Comparison of ENCODE assay signal across 25 cellular contexts in genomic region chr14:34501997-34502396, GRCh38. TPM values are rescaled to one million over a fixed set of nuclear protein-coding genes. Genes with fewer than 3 reads are reported as not detected.
DNase-seq lines count a peak whose midpoint lies in the region; ATAC-seq, FAIRE-seq and TF ChIP-seq lines count a peak whose summit lies in the region.
"Had no signal": no experiment of that assay in that cellular context is flagged by ENCODE, and none has a peak within 500 bp of the region (broad histone marks: within the 10 kb centered on the region; RNA-seq: fewer than 3 reads in every experiment).

No MANE protein-coding gene starts in this region.

- no peak for TF ChIP-seq EP300 in A549 (IDR thresholded peaks at IDR 0.05)

- FAIRE-seq in A549 (lab: Jason Lieb, UNC) (no peak), bronchial epithelial cell (lab: Jason Lieb, UNC) (no peak), D721Med (lab: Jason Lieb, UNC) (no peak)
- FAIRE-seq: GM12878 had no signal

- peak overlapping the region; percentile 46 to 69; a peak in 4 of 6 replicates for H3K27ac ChIP-seq in A549
- H3K27ac ChIP-seq: epithelial cell of prostate, gastroesophageal sphincter, HL-60, prostate gland, VCaP had no signal

- CTCF ChIA-PET in A549 (lab: Yijun Ruan, JAX) = interaction anchor here (0.5 to 4.0 kb wide), 6 partner anchors 74 to 1224 kb away, joined by 3 to 28 read pairs (median 4); no protein-coding TSS in a partner anchor

- intact Hi-C loops in posterior cingulate gyrus (cut with DNase I) = no loop called here

- H3K27me3 ChIP-seq in bronchial epithelial cell (ENCODE audit: control insufficient read depth, insufficient read depth, low read length) = no peaks in the 10 kb centered on the region
- H3K27me3 ChIP-seq: gastroesophageal sphincter had no signal

- H3K4me3 ChIP-seq in A549 (no peak overlapping the region), bronchial epithelial cell (ENCODE audit: low read depth, low read length) (no peak overlapping the region)
- H3K4me3 ChIP-seq: gastroesophageal sphincter, GM12878, prostate gland had no signal

- POLR2A ChIA-PET in A549 (lab: Yijun Ruan, JAX) = no interaction called here

- H3K4me2 ChIP-seq in A549 = peak overlapping the region; percentile 41

- H3K36me3 ChIP-seq in bronchial epithelial cell (ENCODE audit: control insufficient read depth, insufficient read depth, low read length) = no peaks in the 10 kb centered on the region
- H3K36me3 ChIP-seq: gastroesophageal sphincter, prostate gland had no signal

- ATAC-seq in A549 = no peak
- no peak for ATAC-seq in GM18867 (IDR thresholded peaks at IDR 0.05; ENCODE audit: unreplicated experiment)
- ATAC-seq: activated CD8-positive, alpha-beta memory T cell treated with anti-CD3 and anti-CD28 coated beads, Interleukin-2, amount 10 ng/mL, durations not matched to agents 7 days and 5 days; activated T-cell treated with anti-CD3 and anti-CD28 coated beads, Interleukin-2, amount 50 U/mL, for 72 hours; CD8-positive, alpha-beta T cell; gastroesophageal sphincter; GM12878 had no signal

- DNase-seq in A549 (ENCODE audit: low read depth in 1 of 2, low spot score in 1 of 2) = no peak
- peak; percentile 45 for DNase-seq in HS-27A (ENCODE audit: low read depth)
- DNase-seq in bronchial epithelial cell (ENCODE audit: low read depth) = peak; percentile 12
- peak; percentile 20 for DNase-seq in hepatic stellate cell (ENCODE audit: low spot score)
- DNase-seq in posterior cingulate gyrus = no peak
- DNase-seq in D721Med (ENCODE audit: insufficient read length, low spot score) = no peak
- DNase-seq in NCI-H1048 (lab: John Stamatoyannopoulos, UW) = no peak
- DNase-seq: activated CD4-positive, alpha-beta T cell treated with anti-CD3 and anti-CD28 coated beads, Interleukin-2, amount 10 ng/mL, durations not matched to agents 24 days and 14 days; activated CD8-positive, alpha-beta memory T cell treated with anti-CD3 and anti-CD28 coated beads, Interleukin-2, amount 10 ng/mL, durations not matched to agents 7 days and 5 days; activated naive CD4-positive, alpha-beta T cell treated with Interleukin-2 at 50 U/mL for 16 hours; activated T-cell treated with anti-CD3 and anti-CD28 coated beads, Interleukin-2, amount 50 U/mL, for 72 hours; anterior cingulate cortex; CD8-positive, alpha-beta T cell; DMS79; H7; islet precursor cell; NCI-H1105; NCI-H2029 treated with DMSO at 0.1 percent for 48 hours had no signal

- no peaks in the 10 kb centered on the region for H3K9me3 ChIP-seq in A549
- H3K9me3 ChIP-seq: gastroesophageal sphincter, prostate gland had no signal

- no peak for TF ChIP-seq POLR2A in A549 (IDR thresholded peaks at IDR 0.05; ENCODE audit: low read length)

- WGBS in A549 (ENCODE audit: missing lambda C conversion rate) = 44% methylated on average over 2 of the region's 2 CpGs

- TF ChIP-seq CTCF in A549 (IDR thresholded peaks at IDR 0.05) (no peak), bronchial epithelial cell (IDR thresholded peaks at IDR 0.05; ENCODE audit: insufficient read depth, low read length, severe bottlenecking) (no peak), D721Med (IDR thresholded peaks at IDR 0.05; ENCODE audit: insufficient read depth, missing control alignments) (no peak)

- TF ChIP-seq RAD21 in A549 (conservative IDR thresholded peaks at IDR 0.05 in 1 of 2, IDR thresholded peaks at IDR 0.05 in 1 of 2) = no peak

- peaks cover 33% of the 10 kb centered on the region for H3K4me1 ChIP-seq in A549
- H3K4me1 ChIP-seq: prostate gland had no signal

TF ChIP-seq in A549, 52 proteins besides CTCF, POLR2A, EP300 and RAD21:
- TF ChIP-seq BHLHE40 (IDR thresholded peaks at IDR 0.05; ENCODE audit: low read depth, low read length) (no peak), HOXB5 (CRISPR knock-in tag; IDR thresholded peaks at IDR 0.05) (no peak), POLR2AphosphoS2 (conservative IDR thresholded peaks at IDR 0.05; ENCODE audit: low read length) (no peak), HOXA7 (CRISPR knock-in tag; IDR thresholded peaks at IDR 0.05) (no peak), FOSL2 (IDR thresholded peaks at IDR 0.05) (no peak), FOSL2 (CRISPR knock-in tag; IDR thresholded peaks at IDR 0.05) (peak; percentile 71)

RNA-seq across cellular contexts. Expression of gene EAPP, which starts 37.5 kb away (rescaled TPM):
- polyA plus RNA-seq in A549 (2011; rRNA removed) = 62.3 and 93.0 TPM in 2 replicates
- polyA plus RNA-seq in A549 (2012; cell fraction: cytosol; rRNA removed) = 20.1 and 22.2 TPM in 2 replicates
- polyA plus RNA-seq in A549 (2012; cell fraction: nucleus; rRNA removed) = 7.5 and 9.0 TPM in 2 replicates
- polyA plus RNA-seq in A549 (2017; fragmentation: RNase III; extraction: RNeasy Plus Mini Kit Qiagen cat#74134 plus additional on column Dnase treatment) = 41.2 to 49.1 TPM (median 44.6 TPM) in 3 replicates
- polyA minus RNA-seq in A549 (2011; rRNA and poly(A)+ RNA removed) = 23.3 and 23.4 TPM in 2 replicates
- total RNA-seq in bronchial epithelial cell = 48.4 and 65.4 TPM in 2 replicates

RNA-seq across cellular contexts. Expression of gene SPTSSA, which starts 40.0 kb away (rescaled TPM):
- polyA plus RNA-seq in A549 (2011; rRNA removed) (91.6 and 105 TPM in 2 replicates), A549 (2017; fragmentation: RNase III; extraction: RNeasy Plus Mini Kit Qiagen cat#74134 plus additional on column Dnase treatment) (35.6 to 68.0 TPM (median 65.3 TPM) in 3 replicates)
- polyA plus RNA-seq in A549 (2012; cell fraction: cytosol; rRNA removed) = 70.8 and 71.7 TPM in 2 replicates
- polyA plus RNA-seq in A549 (2012; cell fraction: nucleus; rRNA removed) = 14.5 and 19.8 TPM in 2 replicates
- 31.5 and 37.6 TPM in 2 replicates for polyA minus RNA-seq in A549 (2011; rRNA and poly(A)+ RNA removed)
- total RNA-seq in bronchial epithelial cell = 12.9 and 13.2 TPM in 2 replicates

Comparison
In these comparisons a context has a peak if more than half of its experiments do, and no peak if none do; other contexts are left out.
1. DNase-seq: peak in HS-27A (single experiment), bronchial epithelial cell (single experiment) and hepatic stellate cell (single experiment); none in A549 (0 of 2), posterior cingulate gyrus (0 of 10), D721Med (single experiment) and NCI-H1048 (single experiment).